In the genomic region with DNA sequence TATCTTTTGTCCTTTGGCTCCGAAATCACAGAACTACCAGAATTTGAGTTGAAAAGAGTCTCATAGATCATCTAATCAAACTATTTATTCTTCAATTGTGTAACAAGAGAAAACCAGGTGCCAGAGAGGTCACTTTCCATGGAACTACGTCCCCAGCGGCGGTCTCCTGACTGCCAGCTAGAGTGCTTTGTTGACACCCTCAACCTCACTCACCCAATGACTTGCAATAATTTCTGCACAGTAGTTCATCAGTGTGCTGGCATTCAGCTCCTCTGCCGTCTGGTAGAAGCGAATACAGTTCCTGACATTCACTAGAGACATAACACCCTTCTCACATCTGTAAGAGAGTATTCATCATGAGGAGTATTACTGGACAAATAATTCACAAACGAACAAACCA, we compare ENCODE assay signal across 18 cellular contexts. TPM values are rescaled to one million over a fixed set of nuclear protein-coding genes. Genes with fewer than 3 reads are reported as not detected.
DNase-seq lines count a peak whose midpoint lies in the region; ATAC-seq, FAIRE-seq and TF ChIP-seq lines count a peak whose summit lies in the region.
"Had no signal": no experiment of that assay in that cellular context is flagged by ENCODE, and none has a peak within 500 bp of the region (broad histone marks: within the 10 kb centered on the region; RNA-seq: fewer than 3 reads in every experiment).

No MANE protein-coding gene starts in this region.

- DNase-seq in A549 (ENCODE audit: low read depth in 1 of 2, low spot score in 1 of 2) (no peak), HFFc6 (no peak), left lobe of liver (ENCODE audit: low spot score) (peak; percentile 79), pons (ENCODE audit: low spot score) (peak; percentile 64), coronary artery (ENCODE audit: low spot score) (no peak), hippocampal formation (lab: John Stamatoyannopoulos, UW) (no peak)
- DNase-seq: AML-193; Caco-2; HCEC 1CT; NCI-H1436; NCI-H2081; NCI-H524; NK-92 treated with Interleukin-12 subunit alpha and Interleukin-12 subunit beta, amount 100 ng/mL, for 24 hours; OCI-M1 had no signal

- H3K4me3 Mint-ChIP-seq in HFFc6: no peak overlapping the region

- no peaks in the 10 kb centered on the region for H3K9me3 ChIP-seq in A549
- H3K9me3 ChIP-seq: Caco-2 had no signal

- H3K4me3 ChIP-seq in A549: no peak overlapping the region
- no peak overlapping the region for H3K4me3 ChIP-seq in coronary artery
- H3K4me3 ChIP-seq: K562 had no signal

- peaks cover 29% of the 10 kb centered on the region for H3K36me3 Mint-ChIP-seq in HFFc6 (ENCODE audit: low read depth)

- POLR2A ChIA-PET in A549 (lab: Yijun Ruan, JAX): no interaction called here

- no peaks in the 10 kb centered on the region; the same call in 1 of the 2 replicates for H3K27me3 Mint-ChIP-seq in HFFc6 (ENCODE audit: insufficient read depth)

- H3K4me1 ChIP-seq in A549: no peaks in the 10 kb centered on the region
- H3K4me1 ChIP-seq: Caco-2 had no signal

- TF ChIP-seq CTCF in A549 (IDR thresholded peaks at IDR 0.05) (no peak), HFFc6 (IDR thresholded peaks at IDR 0.05) (no peak), coronary artery (IDR thresholded peaks at IDR 0.05) (no peak)

- no peak for TF ChIP-seq EP300 in A549 (IDR thresholded peaks at IDR 0.05)

- H3K4me1 Mint-ChIP-seq in HFFc6 (ENCODE audit: low read depth): peaks cover 35% of the 10 kb centered on the region

- FAIRE-seq in A549 (lab: Jason Lieb, UNC): no peak
- FAIRE-seq: K562 had no signal

- ATAC-seq in A549 (no peak), left lobe of liver (peak; percentile 95), GM19395 (IDR thresholded peaks at IDR 0.05; ENCODE audit: unreplicated experiment) (no peak)
- ATAC-seq: K562 had no signal

- no peak for TF ChIP-seq POLR2A in A549 (IDR thresholded peaks at IDR 0.05; ENCODE audit: low read length)

- no peak for TF ChIP-seq RAD21 in A549 (conservative IDR thresholded peaks at IDR 0.05 in 1 of 2, IDR thresholded peaks at IDR 0.05 in 1 of 2)

- no peak overlapping the region for H3K4me2 ChIP-seq in A549

- H3K27ac ChIP-seq in A549 (no peak overlapping the region), coronary artery (peak overlapping the region in 1 of 2 donors; percentile 77)
- H3K27ac ChIP-seq: HL-60, RWPE1 had no signal

- 95% methylated on average over 7 of the region's 7 CpGs for WGBS in A549 (ENCODE audit: missing lambda C conversion rate)

- H3K9me3 Mint-ChIP-seq in HFFc6: no peaks in the 10 kb centered on the region

- CTCF ChIA-PET in A549 (lab: Yijun Ruan, JAX): interaction anchor here (0.7 to 8.7 kb wide), 5 partner anchors 8 to 272 kb away, joined by 3 to 134 read pairs (median 3); no protein-coding TSS in a partner anchor

- peak overlapping the region; percentile 40 for H3K27ac Mint-ChIP-seq in HFFc6

TF ChIP-seq in A549, 52 proteins besides CTCF, POLR2A, EP300 and RAD21:
- TF ChIP-seq NFE2L2 (conservative IDR thresholded peaks at IDR 0.05; ENCODE audit: low read length) (peak; percentile 67), HEYL (CRISPR knock-in tag; IDR thresholded peaks at IDR 0.05) (no peak)

RNA-seq across cellular contexts. Expression of gene ANKFY1, which starts 54.2 kb away (rescaled TPM):
- polyA plus RNA-seq in A549 (2011; rRNA removed) (51.7 and 63.3 TPM in 2 replicates), A549 (2017; fragmentation: RNase III; extraction: RNeasy Plus Mini Kit Qiagen cat#74134 plus additional on column Dnase treatment) (28.5 to 31.5 TPM (median 29.3 TPM) in 3 replicates)
- 29.2 and 33.0 TPM in 2 replicates for polyA plus RNA-seq in A549 (2012; cell fraction: cytosol; rRNA removed)
- polyA plus RNA-seq in A549 (2012; cell fraction: nucleus; rRNA removed): 85.9 and 87.2 TPM in 2 replicates
- 93.7 and 114 TPM in 2 replicates for polyA minus RNA-seq in A549 (2011; rRNA and poly(A)+ RNA removed)
- total RNA-seq in HFFc6 (2021; fragmentation: NEBNext Ultra II Directional; extraction: Animal tissue kit (Norgen Biotek cat#: 25700)): 10 to 100 TPM; 37.1 to 45.1 (median 40.7) TPM
- 31.0 TPM for total RNA-seq in left lobe of liver

Comparison
In these comparisons a context has a peak if more than half of its experiments do, and no peak if none do; other contexts are left out.
1. DNase-seq: peak in left lobe of liver (single experiment) and pons (single experiment); none in A549 (0 of 2), HFFc6 (single experiment), coronary artery (single experiment) and hippocampal formation (0 of 2).